3 cellular contexts compared by ENCODE assay signal in genomic region chr10:93261089-93261488, GRCh38.
TF ChIP-seq lines count a peak whose summit lies in the region.

No MANE protein-coding gene starts in this region.

TF ChIP-seq in H1, 55 proteins besides CTCF, POLR2A, EP300 and RAD21 (continues in another document):
- TF ChIP-seq CHD2 (IDR thresholded peaks at IDR 0.05; ENCODE audit: low read length) (no peak), BCL11A (IDR thresholded peaks at IDR 0.05; ENCODE audit: low read depth in 2 of 2, low read length in 2 of 2) (no peak), EGR1 (IDR thresholded peaks at IDR 0.05; ENCODE audit: borderline replicate concordance, low read depth, low read length) (no peak), SP4 (IDR thresholded peaks at IDR 0.05; ENCODE audit: low read length) (no peak), YY1 (IDR thresholded peaks at IDR 0.05; ENCODE audit: low read depth, low read length) (no peak), RNF2 (IDR thresholded peaks at IDR 0.05; ENCODE audit: borderline replicate concordance, low read depth, low read length, missing control alignments, poor library complexity, severe bottlenecking) (no peak), GABPA (IDR thresholded peaks at IDR 0.05; ENCODE audit: borderline replicate concordance, insufficient read depth, low read length) (no peak)

TF ChIP-seq in HepG2, 621 proteins besides CTCF, POLR2A, EP300 and RAD21:
- TF ChIP-seq ZNF3 (CRISPR knock-in tag; IDR thresholded peaks at IDR 0.05) (no peak), ZNF230 (CRISPR knock-in tag; IDR thresholded peaks at IDR 0.05) (no peak), ZNF780A (CRISPR knock-in tag; IDR thresholded peaks at IDR 0.05) (no peak), CEBPB (IDR thresholded peaks at IDR 0.05; ENCODE audit: borderline replicate concordance, low read depth, low read length) (peak; percentile 73; the same call in 1 of the 2 replicates), ZNF10 (CRISPR knock-in tag; IDR thresholded peaks at IDR 0.05; ENCODE audit: borderline replicate concordance, low read depth) (no peak)

TF ChIP-seq in neural cell, 6 proteins besides CTCF, POLR2A, EP300 and RAD21:
- TF ChIP-seq REST (IDR thresholded peaks at IDR 0.05; ENCODE audit: borderline replicate concordance) (no peak), POLR2AphosphoS5 (IDR thresholded peaks at IDR 0.05) (peak; percentile 63)
